In genomic region chr7:51455086-51455485, GRCh38 we compare ENCODE assay signal across 14 cellular contexts.
"Had no signal": no experiment of that assay in that cellular context is flagged by ENCODE, and none has a peak within 500 bp of the region (broad histone marks: within the 10 kb centered on the region; RNA-seq: fewer than 3 reads in every experiment).

No MANE protein-coding gene starts in this region.

- H3K27me3 Mint-ChIP-seq: activated CD4-positive, alpha-beta memory T cell treated with anti-CD3 and anti-CD28 coated beads, Interleukin-2, amount 10 ng/mL, durations not matched to agents 7 days and 5 days had no signal

- H3K36me3 Mint-ChIP-seq: activated naive CD8-positive, alpha-beta T cell had no signal

- H3K9me3 Mint-ChIP-seq: activated CD4-positive, alpha-beta memory T cell treated with anti-CD3 and anti-CD28 coated beads, Interleukin-2, amount 10 ng/mL, durations not matched to agents 7 days and 5 days had no signal

- ATAC-seq: stimulated activated naive CD8-positive, alpha-beta T cell treated with anti-CD3 and anti-CD28 coated beads, Interleukin-15, Interleukin-2, amounts not matched to agents 100 U/mL and 50 U/mL, for 24 hours; upper lobe of right lung had no signal

- H3K36me3 ChIP-seq: ovary, upper lobe of right lung had no signal

- H3K4me1 ChIP-seq: upper lobe of right lung had no signal

- H3K4me3 ChIP-seq: ovary, upper lobe of right lung had no signal

- H3K4me1 Mint-ChIP-seq: activated CD4-positive, alpha-beta memory T cell treated with anti-CD3 and anti-CD28 coated beads, Interleukin-2, amount 10 ng/mL, durations not matched to agents 7 days and 5 days had no signal

- H3K27ac ChIP-seq: ovary, upper lobe of right lung had no signal

- DNase-seq: activated CD4-positive, alpha-beta memory T cell treated with anti-CD3 and anti-CD28 coated beads, Interleukin-2, amount 10 ng/mL, durations not matched to agents 7 days and 5 days; activated gamma-delta T cell; activated T-cell treated with anti-CD3 and anti-CD28 coated beads, Interleukin-2, amount 50 U/mL, for 48 hours; anterior cingulate cortex; dermis blood vessel endothelial cell; hippocampal formation; left ventricle myocardium superior; mesenchymal stem cell; ovary; stimulated activated CD4-positive, alpha-beta T cell treated with anti-CD3 and anti-CD28 coated beads, Interleukin-4, amount 100 ng/mL, for 1 hour; stimulated activated CD8-positive, alpha-beta memory T cell treated with anti-CD3 and anti-CD28 coated beads, Interleukin-4, amount 100 ng/mL, for 48 hours; stimulated activated naive CD8-positive, alpha-beta T cell treated with anti-CD3 and anti-CD28 coated beads, Interleukin-15, Interleukin-2, amounts not matched to agents 100 U/mL and 50 U/mL, for 24 hours; upper lobe of right lung had no signal

- H3K27ac Mint-ChIP-seq: activated CD4-positive, alpha-beta memory T cell treated with anti-CD3 and anti-CD28 coated beads, Interleukin-2, amount 10 ng/mL, durations not matched to agents 7 days and 5 days; activated naive CD8-positive, alpha-beta T cell had no signal

- H3K9me3 ChIP-seq: ovary, upper lobe of right lung had no signal

- H3K27me3 ChIP-seq: ovary, upper lobe of right lung had no signal

- H3K4me3 Mint-ChIP-seq: activated CD4-positive, alpha-beta memory T cell treated with anti-CD3 and anti-CD28 coated beads, Interleukin-2, amount 10 ng/mL, durations not matched to agents 7 days and 5 days; activated naive CD8-positive, alpha-beta T cell had no signal
